ENCODE assay signal across 18 cellular contexts in the genomic region with DNA sequence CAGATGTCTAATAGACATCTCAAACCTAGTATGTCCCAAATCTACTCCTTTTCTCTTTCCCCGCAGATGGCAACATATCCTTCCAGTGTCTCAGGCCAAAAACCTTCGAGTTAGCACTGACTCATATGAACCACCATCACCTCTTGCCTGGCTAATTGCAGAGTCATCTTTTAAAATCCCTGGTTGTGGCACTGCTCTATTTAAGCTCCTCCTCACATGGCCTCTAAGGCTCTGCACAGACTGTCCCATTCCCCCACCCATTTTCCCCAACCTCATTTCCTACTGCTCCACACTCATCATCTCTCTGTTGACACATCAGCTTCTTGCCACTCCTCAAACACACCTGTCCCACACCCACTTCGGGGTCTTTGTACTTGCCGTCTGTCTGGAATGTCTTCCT. TPM values are rescaled to one million over a fixed set of nuclear protein-coding genes. Genes with fewer than 3 reads are reported as not detected.
DNase-seq lines count a peak whose midpoint lies in the region; ATAC-seq, FAIRE-seq and TF ChIP-seq lines count a peak whose summit lies in the region.
"Had no signal": no experiment of that assay in that cellular context is flagged by ENCODE, and none has a peak within 500 bp of the region (broad histone marks: within the 10 kb centered on the region; RNA-seq: fewer than 3 reads in every experiment).

No MANE protein-coding gene starts in this region.

- H3K9me3 ChIP-seq in Caco-2: no peaks in the 10 kb centered on the region
- H3K9me3 ChIP-seq in kidney (ENCODE audit: control insufficient read depth in 1 of 2, low read length in 2 of 2): no peaks in the 10 kb centered on the region
- H3K9me3 ChIP-seq: BLaER1 treated with 17β-estradiol and CSF1 and Interleukin-3, amounts not matched to agents 10 nM and 100 nM; left ventricle myocardium inferior had no signal

- peaks cover 7% of the 10 kb centered on the region for H3K4me1 Mint-ChIP-seq in Caco-2 (ENCODE audit: low read depth, unreplicated experiment)
- H3K4me1 Mint-ChIP-seq: stimulated activated naive B cell treated with anti-CD40 and anti-IgM and Interleukin-4, amounts not matched to agents 10 μg/mL and 1 μg/mL and 100 μg/mL, for 72 hours had no signal

- no peaks in the 10 kb centered on the region for H3K4me1 ChIP-seq in Caco-2
- no peaks in the 10 kb centered on the region for H3K4me1 ChIP-seq in kidney (ENCODE audit: control insufficient read depth in 1 of 2, insufficient read depth in 1 of 2, low read depth in 1 of 2, low read length in 2 of 2)

- TF ChIP-seq CTCF in Caco-2 (IDR thresholded peaks at IDR 0.05; ENCODE audit: insufficient read depth in 1 of 2, low read depth in 1 of 2, low read length in 1 of 2, severe bottlenecking in 1 of 2, unreplicated experiment in 1 of 2) (no peak), astrocyte of the spinal cord (IDR thresholded peaks at IDR 0.05; ENCODE audit: low read depth, low read length) (no peak), kidney (IDR thresholded peaks at IDR 0.05; ENCODE audit: borderline replicate concordance, extremely low read depth, insufficient read depth) (no peak)

- no peak overlapping the region for H3K4me3 ChIP-seq in Caco-2 (ENCODE audit: low read depth, low read length)
- no peak overlapping the region for H3K4me3 ChIP-seq in astrocyte of the spinal cord (ENCODE audit: low read depth, low read length)
- H3K4me3 ChIP-seq in kidney (ENCODE audit: low read length in 2 of 2): no peak overlapping the region
- H3K4me3 ChIP-seq: BLaER1 treated with 17β-estradiol and CSF1 and Interleukin-3, amounts not matched to agents 10 nM and 100 nM; left ventricle myocardium inferior had no signal

- H3K36me3 ChIP-seq in Caco-2 (ENCODE audit: control insufficient read depth, insufficient read depth, low read length) (no peaks in the 10 kb centered on the region), kidney (ENCODE audit: control insufficient read depth in 1 of 2, insufficient read depth in 2 of 2, low read length in 2 of 2) (no peaks in the 10 kb centered on the region)
- H3K36me3 ChIP-seq: BLaER1 treated with 17β-estradiol and CSF1 and Interleukin-3, amounts not matched to agents 10 nM and 100 nM; left ventricle myocardium inferior had no signal

- no peaks in the 10 kb centered on the region for H3K9me3 Mint-ChIP-seq in Caco-2 (ENCODE audit: unreplicated experiment)
- H3K9me3 Mint-ChIP-seq: natural killer cell treated with Interleukin-12 subunit alpha and Interleukin-12 subunit beta and Interleukin-15 and Interleukin-18, amount 100 ng/mL, for 72 hours; stimulated activated naive B cell treated with anti-CD40 and anti-IgM and Interleukin-4, amounts not matched to agents 10 μg/mL and 1 μg/mL and 100 μg/mL, for 72 hours had no signal

- H3K4me3 Mint-ChIP-seq in Caco-2 (ENCODE audit: unreplicated experiment): no peak overlapping the region
- H3K4me3 Mint-ChIP-seq: natural killer cell treated with Interleukin-12 subunit alpha and Interleukin-12 subunit beta and Interleukin-15 and Interleukin-18, amount 100 ng/mL, for 72 hours; stimulated activated naive B cell treated with anti-CD40 and anti-IgM and Interleukin-4, amounts not matched to agents 10 μg/mL and 1 μg/mL and 100 μg/mL, for 72 hours had no signal

- POLR2A ChIA-PET in Caco-2 (lab: Charles Lee): interaction anchor here (1.0 kb wide), 1 partner anchor 17 kb away, joined by 7 read pairs; the partner anchor contains the start of gene HBP1

- H3K9ac ChIP-seq in kidney (ENCODE audit: low read length in 2 of 2): no peak overlapping the region
- H3K9ac ChIP-seq: BLaER1 treated with 17β-estradiol and CSF1 and Interleukin-3, amounts not matched to agents 10 nM and 100 nM had no signal

- FAIRE-seq in kidney (lab: Jason Lieb, UNC): no peak

- no peaks in the 10 kb centered on the region for H3K27me3 ChIP-seq in Caco-2 (replicated peaks; ENCODE audit: control insufficient read depth, insufficient read depth, low read length)
- H3K27me3 ChIP-seq: BLaER1 treated with 17β-estradiol and CSF1 and Interleukin-3, amounts not matched to agents 10 nM and 100 nM had no signal

- H3K27me3 Mint-ChIP-seq in Caco-2 (ENCODE audit: insufficient read depth, unreplicated experiment): no peaks in the 10 kb centered on the region
- H3K27me3 Mint-ChIP-seq: stimulated activated naive B cell treated with anti-CD40 and anti-IgM and Interleukin-4, amounts not matched to agents 10 μg/mL and 1 μg/mL and 100 μg/mL, for 72 hours had no signal

- CTCF ChIA-PET in Caco-2 (lab: Charles Lee): interaction anchor here (0.6 to 2.1 kb wide), 3 partner anchors 13 to 341 kb away, joined by 3 to 12 read pairs (median 3); partner anchors contain the start of gene HBP1

- TF ChIP-seq EP300 in Ishikawa (IDR thresholded peaks at IDR 0.05; ENCODE audit: borderline replicate concordance): no peak

- DNase-seq in Caco-2: peak; percentile 54 to 67
- DNase-seq in astrocyte of the spinal cord (ENCODE audit: low read depth, low spot score): peak; percentile 33
- DNase-seq in kidney glomerular epithelial cell (lab: John Stamatoyannopoulos, UW): peak; percentile 18
- no peak for DNase-seq in NCI-H69 (lab: John Stamatoyannopoulos, UW)
- DNase-seq in kidney: no peak
- DNase-seq in effector CD8-positive, alpha-beta T cell (lab: John Stamatoyannopoulos, UW): no peak
- DNase-seq: activated CD4-positive, CD25-positive, alpha-beta regulatory T cell; activated T-cell treated with anti-CD3 and anti-CD28 coated beads for 4 hours; glutamatergic neuron; left ventricle myocardium inferior; NCI-H1436; right cardiac atrium; stimulated activated CD4-positive, alpha-beta T cell treated with anti-CD3 and anti-CD28 coated beads, Interleukin-4, amount 100 ng/mL, for 24 hours; stimulated activated naive B cell treated with anti-CD40 and anti-IgM and Interleukin-4, amounts not matched to agents 10 μg/mL and 1 μg/mL and 100 μg/mL, for 72 hours had no signal

- H3K27ac ChIP-seq in kidney (ENCODE audit: low read depth in 2 of 2, low read length in 2 of 2): no peak overlapping the region
- H3K27ac ChIP-seq: BLaER1 treated with 17β-estradiol and CSF1 and Interleukin-3, amounts not matched to agents 10 nM and 100 nM; left ventricle myocardium inferior had no signal

- H3K27ac Mint-ChIP-seq in Caco-2 (ENCODE audit: unreplicated experiment): peak overlapping the region; percentile 5
- H3K27ac Mint-ChIP-seq: natural killer cell treated with Interleukin-12 subunit alpha and Interleukin-12 subunit beta and Interleukin-15 and Interleukin-18, amount 100 ng/mL, for 72 hours; stimulated activated naive B cell treated with anti-CD40 and anti-IgM and Interleukin-4, amounts not matched to agents 10 μg/mL and 1 μg/mL and 100 μg/mL, for 72 hours had no signal

- no TSS peak for BruUV-seq in Caco-2 (replicated peaks; lab: Mats Ljungman, UMichigan)

- H3K36me3 Mint-ChIP-seq in Caco-2 (ENCODE audit: insufficient read depth, unreplicated experiment): no peaks in the 10 kb centered on the region
- H3K36me3 Mint-ChIP-seq: natural killer cell treated with Interleukin-12 subunit alpha and Interleukin-12 subunit beta and Interleukin-15 and Interleukin-18, amount 100 ng/mL, for 72 hours; stimulated activated naive B cell treated with anti-CD40 and anti-IgM and Interleukin-4, amounts not matched to agents 10 μg/mL and 1 μg/mL and 100 μg/mL, for 72 hours had no signal

- in situ Hi-C loops in astrocyte of the spinal cord (cut with HindIII; ENCODE audit: low sequenced_read_pairs): no loop called here

- TF ChIP-seq RAD21 in Ishikawa (IDR thresholded peaks at IDR 0.05; ENCODE audit: low read depth): 0 out of 2 replicates have a peak, but pooled peaks have one; percentile 6

- intact Hi-C loops in Caco-2 (cut with micrococcal nuclease; ENCODE audit: unreplicated experiment): loop anchor here (1.0 kb wide), 1 partner anchor 16 kb away; no protein-coding TSS in a partner anchor
- intact Hi-C loops in kidney (cut with DNase I): no loop called here

- no peak for ATAC-seq in HG03457 (IDR thresholded peaks at IDR 0.05; ENCODE audit: unreplicated experiment)
- ATAC-seq: natural killer cell treated with Interleukin-12 subunit alpha and Interleukin-12 subunit beta and Interleukin-15 and Interleukin-18, amount 100 ng/mL, for 72 hours; right cardiac atrium; stimulated activated naive B cell treated with anti-CD40 and anti-IgM and Interleukin-4, amounts not matched to agents 10 μg/mL and 1 μg/mL and 100 μg/mL, for 72 hours had no signal

TF ChIP-seq in Ishikawa, 13 proteins besides CTCF, POLR2A, EP300 and RAD21 (continues in another document):
- TF ChIP-seq FOXM1 (IDR thresholded peaks at IDR 0.05; ENCODE audit: borderline replicate concordance, low read depth) (no peak), CEBPB (IDR thresholded peaks at IDR 0.05) (no peak), TCF12 (IDR thresholded peaks at IDR 0.05; ENCODE audit: low read depth) (no peak), YY1 (IDR thresholded peaks at IDR 0.05; ENCODE audit: low read depth) (no peak), TAF1 (IDR thresholded peaks at IDR 0.05; ENCODE audit: low read depth) (no peak), ZBTB7A (IDR thresholded peaks at IDR 0.05; ENCODE audit: low read depth) (no peak), EGR1 (IDR thresholded peaks at IDR 0.05) (no peak), TEAD4 (IDR thresholded peaks at IDR 0.05) (no peak)
- TF ChIP-seq, protein P1, sequence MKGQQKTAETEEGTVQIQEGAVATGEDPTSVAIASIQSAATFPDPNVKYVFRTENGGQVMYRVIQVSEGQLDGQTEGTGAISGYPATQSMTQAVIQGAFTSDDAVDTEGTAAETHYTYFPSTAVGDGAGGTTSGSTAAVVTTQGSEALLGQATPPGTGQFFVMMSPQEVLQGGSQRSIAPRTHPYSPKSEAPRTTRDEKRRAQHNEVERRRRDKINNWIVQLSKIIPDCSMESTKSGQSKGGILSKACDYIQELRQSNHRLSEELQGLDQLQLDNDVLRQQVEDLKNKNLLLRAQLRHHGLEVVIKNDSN (IDR thresholded peaks at IDR 0.05): no peak
- TF ChIP-seq, protein P2, sequence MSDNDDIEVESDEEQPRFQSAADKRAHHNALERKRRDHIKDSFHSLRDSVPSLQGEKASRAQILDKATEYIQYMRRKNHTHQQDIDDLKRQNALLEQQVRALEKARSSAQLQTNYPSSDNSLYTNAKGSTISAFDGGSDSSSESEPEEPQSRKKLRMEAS (IDR thresholded peaks at IDR 0.05): no peak

RNA-seq across cellular contexts. Expression of gene HBP1, which starts 16.8 kb away (rescaled TPM):
- total RNA-seq in Caco-2 (2022) (24.2 and 25.5 TPM in 2 replicates), kidney (64.4 TPM)
- 29.3 TPM for polyA plus RNA-seq in kidney (ENCODE audit: insufficient read depth, low read depth, low replicate concordance)

Comparison
In these comparisons a context has a peak if more than half of its experiments do, and no peak if none do; other contexts are left out.
1. DNase-seq: peak in Caco-2 (2 of 2), astrocyte of the spinal cord (single experiment) and kidney glomerular epithelial cell (single experiment); none in NCI-H69 (single experiment), kidney (single experiment) and effector CD8-positive, alpha-beta T cell (single experiment).